10 cellular contexts compared by ENCODE assay signal in the genomic region with DNA sequence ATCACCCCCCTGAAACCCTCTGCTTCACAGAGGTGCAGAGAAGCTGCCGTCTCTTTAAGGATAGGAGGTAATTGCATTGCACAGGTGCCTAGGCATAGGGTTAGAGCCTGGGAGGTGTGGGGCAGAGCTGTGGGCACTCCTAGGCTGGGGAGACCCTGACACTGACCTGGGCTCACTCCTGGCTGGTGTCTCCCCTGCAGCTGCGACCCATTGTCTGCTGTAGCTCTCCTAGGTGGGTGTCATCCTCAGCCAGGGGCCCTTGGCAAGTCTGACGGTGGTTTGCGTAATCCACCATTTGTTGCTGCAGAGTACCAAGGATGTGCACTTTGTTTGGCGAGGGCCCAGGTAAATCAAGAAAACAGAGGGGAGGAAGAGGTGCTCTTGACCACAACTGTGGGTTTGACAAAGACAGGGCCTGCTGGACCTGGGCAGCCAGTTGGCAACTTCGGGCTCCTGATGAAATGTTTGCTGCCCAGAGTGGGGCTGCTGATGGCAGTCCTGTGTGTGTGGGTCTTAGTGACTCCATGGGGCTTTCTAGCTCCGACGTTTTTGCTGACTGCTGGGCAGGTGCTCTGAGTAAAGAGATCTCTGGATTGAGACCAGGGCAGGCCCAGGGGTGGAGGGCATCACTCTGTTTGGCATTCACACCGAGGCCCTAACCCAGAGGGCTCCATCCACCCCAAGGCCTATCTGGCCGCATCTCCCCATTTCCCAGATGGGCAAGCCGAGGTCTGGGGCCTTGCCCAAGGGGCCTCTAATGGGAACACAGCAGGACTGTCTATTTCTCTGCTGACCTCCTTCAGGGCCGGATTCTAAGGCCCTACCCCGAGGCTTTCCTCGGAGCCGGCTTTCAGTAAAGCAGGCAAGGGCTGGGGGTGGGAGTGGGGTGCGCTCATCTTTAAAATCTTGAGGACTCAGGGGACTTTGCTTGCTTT.
"Had no signal": no experiment of that assay in that cellular context is flagged by ENCODE, and none has a peak within 500 bp of the region (broad histone marks: within the 10 kb centered on the region; RNA-seq: fewer than 3 reads in every experiment).

No MANE protein-coding gene starts in this region.

- H3K4me1 ChIP-seq: upper lobe of left lung had no signal

- H3K27me3 ChIP-seq: gastroesophageal sphincter, suprapubic skin, upper lobe of left lung had no signal

- H3K4me2 ChIP-seq: smooth muscle cell had no signal

- DNase-seq: activated CD4-positive, alpha-beta T cell treated with anti-CD3 and anti-CD28 coated beads, Interleukin-2, amount 50 U/mL, for 4 hours; activated CD4-positive, CD25-positive, alpha-beta regulatory T cell treated with anti-CD3 and anti-CD28 coated beads, Interleukin-2, amount 50 U/mL, for 72 hours; activated naive CD8-positive, alpha-beta T cell treated with anti-CD3 and anti-CD28 coated beads for 36 hours; activated T-cell treated with anti-CD3 and anti-CD28 coated beads, Interleukin-2, amount 50 U/mL, for 1 hour; brain microvascular endothelial cell; stimulated activated naive CD4-positive, alpha-beta T cell; upper lobe of left lung had no signal

- H3K27ac ChIP-seq: brain microvascular endothelial cell, gastroesophageal sphincter, upper lobe of left lung had no signal

- H3K9me3 ChIP-seq: gastroesophageal sphincter, suprapubic skin, upper lobe of left lung had no signal

- H3K4me3 ChIP-seq: gastroesophageal sphincter, smooth muscle cell, suprapubic skin, upper lobe of left lung had no signal

- H3K36me3 ChIP-seq: brain microvascular endothelial cell, gastroesophageal sphincter, suprapubic skin, upper lobe of left lung had no signal
